Comparison of ENCODE assay signal across 16 cellular contexts in the genomic region with DNA sequence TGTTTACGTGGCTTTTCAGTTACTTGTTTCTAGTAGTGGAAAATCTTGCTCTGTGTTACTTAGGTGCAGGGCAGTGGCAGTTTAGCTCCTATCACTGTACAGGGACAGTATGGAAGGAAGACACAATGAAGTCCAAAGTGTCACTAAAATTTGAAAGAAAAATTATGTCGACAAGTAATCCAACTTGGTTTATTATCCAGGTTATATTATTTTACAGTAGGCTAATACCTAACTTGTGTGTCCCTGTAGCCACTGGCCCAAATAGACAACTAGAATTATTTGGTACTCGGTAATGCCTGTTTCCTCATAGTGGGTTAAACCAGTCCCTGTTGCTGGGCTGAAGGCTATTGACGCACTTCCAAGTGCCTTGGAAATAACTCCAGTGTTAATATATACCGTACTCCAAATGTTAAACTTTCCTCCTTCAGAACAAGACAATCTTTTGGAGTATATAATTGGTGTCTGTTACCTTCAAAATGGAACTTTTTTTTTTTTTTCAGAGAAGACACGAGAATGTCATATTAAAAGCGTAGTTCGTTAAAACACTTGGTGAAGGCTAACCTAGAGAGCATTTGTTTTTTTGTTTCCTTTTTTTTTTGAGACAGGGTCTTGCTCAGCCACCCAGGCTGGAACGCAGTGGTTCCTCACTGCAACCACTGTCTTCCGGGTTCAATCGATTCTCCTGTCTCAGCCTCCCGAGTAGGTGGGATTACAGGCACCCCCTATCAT. TPM values are rescaled to one million over a fixed set of nuclear protein-coding genes. Genes with fewer than 3 reads are reported as not detected.
A peak's percentile ranks its signal among the peaks of the same experiment; 100 is the strongest.
DNase-seq lines count a peak whose midpoint lies in the region; ATAC-seq and TF ChIP-seq lines count a peak whose summit lies in the region.
"Had no signal": no experiment of that assay in that cellular context is flagged by ENCODE, and none has a peak within 500 bp of the region (broad histone marks: within the 10 kb centered on the region; RNA-seq: fewer than 3 reads in every experiment).

No MANE protein-coding gene starts in this region.

- peaks cover 56% of the 10 kb centered on the region for H3K4me1 ChIP-seq in CD8-positive, alpha-beta memory T cell (ENCODE audit: insufficient read depth, low read length)
- peaks cover 47% of the 10 kb centered on the region for H3K4me1 ChIP-seq in body of pancreas

- intact Hi-C loops in body of pancreas (cut with DNase I): no loop called here

- H3K9me3 Mint-ChIP-seq in CD8-positive, alpha-beta memory T cell: no peaks in the 10 kb centered on the region
- H3K9me3 Mint-ChIP-seq in IgD-negative memory B cell: no peaks in the 10 kb centered on the region
- H3K9me3 Mint-ChIP-seq in nephron progenitor cell: no peaks in the 10 kb centered on the region

- no peak for DNase-seq in CD8-positive, alpha-beta memory T cell
- no peak for DNase-seq in body of pancreas
- no peak for DNase-seq in nephron progenitor cell
- DNase-seq in globus pallidus (ENCODE audit: low spot score): no peak
- no peak for DNase-seq in DMS153 treated with DMSO at 0.1 percent for 48 hours (lab: John Stamatoyannopoulos, UW; ENCODE audit: unreplicated experiment)
- DNase-seq: aorta; EL; islet precursor cell; NCI-H345; ovary; RPMI8226; stimulated activated CD4-positive, alpha-beta T cell treated with anti-CD3 and anti-CD28 coated beads, Interleukin-4, amount 100 ng/mL, for 24 hours had no signal

- H3K4me3 Mint-ChIP-seq in CD8-positive, alpha-beta memory T cell: peak overlapping the region; percentile 30 to 99 (median 97)
- H3K4me3 Mint-ChIP-seq in IgD-negative memory B cell (peak overlapping the region in 2 of 4 donors; percentile 68 to 92), nephron progenitor cell (peak overlapping the region; percentile 89)

- no peak for TF ChIP-seq POLR2A in body of pancreas (IDR thresholded peaks at IDR 0.05)

- H3K27ac ChIP-seq in CD8-positive, alpha-beta memory T cell (ENCODE audit: low read depth, low read length): no peak overlapping the region
- peak overlapping the region in 3 of 4 donors; percentile 17 to 94 (median 89) for H3K27ac ChIP-seq in body of pancreas

- H3K27me3 ChIP-seq in CD8-positive, alpha-beta memory T cell (ENCODE audit: insufficient read depth, low read length, poor library complexity, severe bottlenecking): no peaks in the 10 kb centered on the region
- H3K27me3 ChIP-seq in body of pancreas: no peaks in the 10 kb centered on the region
- H3K27me3 ChIP-seq: ovary had no signal

- peaks cover 0 to 22% (median 4%) of the 10 kb centered on the region in 3 donors for H3K36me3 Mint-ChIP-seq in CD8-positive, alpha-beta memory T cell
- no peaks in the 10 kb centered on the region for H3K36me3 Mint-ChIP-seq in IgD-negative memory B cell
- peaks cover 16% of the 10 kb centered on the region for H3K36me3 Mint-ChIP-seq in nephron progenitor cell (ENCODE audit: low read depth)

- H3K27ac Mint-ChIP-seq in CD8-positive, alpha-beta memory T cell: peak overlapping the region; percentile 51 to 100 (median 98)
- H3K27ac Mint-ChIP-seq in IgD-negative memory B cell (peak overlapping the region; percentile 39 to 100 (median 97)), nephron progenitor cell (no peak overlapping the region)

- no peaks in the 10 kb centered on the region for H3K36me3 ChIP-seq in CD8-positive, alpha-beta memory T cell (ENCODE audit: insufficient read depth, low read length)
- H3K36me3 ChIP-seq in body of pancreas (replicated peaks in 1 of 2; ENCODE audit: insufficient read depth in 1 of 2, low read depth in 2 of 2): no peaks in the 10 kb centered on the region
- H3K36me3 ChIP-seq: ovary, thoracic aorta had no signal

- H3K9me3 ChIP-seq in CD8-positive, alpha-beta memory T cell (ENCODE audit: low read length): no peaks in the 10 kb centered on the region
- H3K9me3 ChIP-seq in body of pancreas: no peaks in the 10 kb centered on the region
- H3K9me3 ChIP-seq: ovary, thoracic aorta had no signal

- CTCF ChIA-PET in CD8-positive, alpha-beta memory T cell (lab: Charles Lee): interaction anchor here (1.5 kb wide), 1 partner anchor 38 kb away, joined by 3 read pairs; no protein-coding TSS in a partner anchor

- no peak overlapping the region for H3K4me3 ChIP-seq in CD8-positive, alpha-beta memory T cell (ENCODE audit: low read length)
- H3K4me3 ChIP-seq in body of pancreas: no peak overlapping the region
- H3K4me3 ChIP-seq: ovary had no signal

- TF ChIP-seq CTCF in body of pancreas (IDR thresholded peaks at IDR 0.05): no peak
- no peak for TF ChIP-seq CTCF in nephron progenitor cell (IDR thresholded peaks at IDR 0.05)

- 71 to 79% methylated on average over 12 of the region's 12 CpGs for WGBS in body of pancreas, 2 donors

- POLR2A ChIA-PET in CD8-positive, alpha-beta memory T cell (lab: Charles Lee): no interaction called here

- ATAC-seq in body of pancreas (no peak), HG02852 (IDR thresholded peaks at IDR 0.05; ENCODE audit: unreplicated experiment) (no peak), HG03457 (IDR thresholded peaks at IDR 0.05; ENCODE audit: unreplicated experiment) (no peak)

- H3K4me1 Mint-ChIP-seq in CD8-positive, alpha-beta memory T cell: peaks cover 76 to 86% (median 76%) of the 10 kb centered on the region in 3 donors
- peaks cover 54 to 58% (median 54%) of the 10 kb centered on the region in 3 donors for H3K4me1 Mint-ChIP-seq in IgD-negative memory B cell
- peaks cover 67% of the 10 kb centered on the region for H3K4me1 Mint-ChIP-seq in nephron progenitor cell

- H3K27me3 Mint-ChIP-seq in CD8-positive, alpha-beta memory T cell: peaks cover 0 to 7% of the 10 kb centered on the region in 2 donors
- H3K27me3 Mint-ChIP-seq in IgD-negative memory B cell: no peaks in the 10 kb centered on the region
- no peaks in the 10 kb centered on the region for H3K27me3 Mint-ChIP-seq in nephron progenitor cell (ENCODE audit: low read depth, poor library complexity)

RNA-seq across cellular contexts. Expression of gene JARID2, which starts 4.7 kb away (rescaled TPM):
- 10 to 100 TPM; 25.0 to 25.5 TPM for total RNA-seq in CD8-positive, alpha-beta memory T cell
- 12.0 TPM for polyA plus RNA-seq in CD8-positive, alpha-beta memory T cell
- polyA plus RNA-seq in IgD-negative memory B cell: 10.8 TPM
- total RNA-seq in body of pancreas: 1 to 10 TPM; 3.6 to 4.6 TPM

Comparison
In these comparisons a context has a peak if more than half of its experiments do, and no peak if none do; other contexts are left out.
1. RNA of gene JARID2, which starts 4.7 kb away (total RNA-seq): 25.0 to 25.5 TPM in CD8-positive, alpha-beta memory T cell; 3.6 to 4.6 TPM in body of pancreas; every median in the first group is over 4 times any median in the second.